In genomic region chr12:6725350-6725749, GRCh38 we compare ENCODE assay signal across 1 cellular context.
TF ChIP-seq lines count a peak whose summit lies in the region.

No MANE protein-coding gene starts in this region.

TF ChIP-seq in WTC11, 78 proteins besides CTCF, POLR2A, EP300 and RAD21 (continued from another document):
- no peak for TF ChIP-seq ZNF281 (CRISPR knock-in tag; IDR thresholded peaks at IDR 0.05)
- TF ChIP-seq SP1 (CRISPR knock-in tag; conservative IDR thresholded peaks at IDR 0.05) = no peak
- TF ChIP-seq USF2 (CRISPR knock-in tag; IDR thresholded peaks at IDR 0.05) = no peak
